Comparison of ENCODE assay signal across 8 cellular contexts in genomic region chr20:53216856-53217576, GRCh38.
A peak's percentile ranks its signal among the peaks of the same experiment; 100 is the strongest.
DNase-seq lines count a peak whose midpoint lies in the region; ATAC-seq and TF ChIP-seq lines count a peak whose summit lies in the region.

No MANE protein-coding gene starts in this region.

- POLR2A ChIA-PET in activated CD8-positive, alpha-beta T cell treated with anti-CD3 and anti-CD28 coated beads, Interleukin-2, amount 10 ng/mL, durations not matched to agents 7 days and 5 days (lab: Charles Lee) = no interaction called here

- ATAC-seq in HG02759 (IDR thresholded peaks at IDR 0.05; ENCODE audit: unreplicated experiment) (peak; percentile 85), GM18520 (IDR thresholded peaks at IDR 0.05; ENCODE audit: unreplicated experiment) (no peak)
- peak; percentile 89 for ATAC-seq in activated CD8-positive, alpha-beta T cell treated with anti-CD3 and anti-CD28 coated beads, Interleukin-2, amount 10 ng/mL, durations not matched to agents 7 days and 5 days

- CTCF ChIA-PET in activated CD8-positive, alpha-beta T cell treated with anti-CD3 and anti-CD28 coated beads, Interleukin-2, amount 10 ng/mL, durations not matched to agents 7 days and 5 days (lab: Charles Lee) = interaction anchor here (0.8 to 2.1 kb wide), 13 partner anchors 9 to 905 kb away, joined by 3 to 9 read pairs (median 4); no protein-coding TSS in a partner anchor

- H3K4me1 Mint-ChIP-seq in activated CD8-positive, alpha-beta T cell treated with anti-CD3 and anti-CD28 coated beads, Interleukin-2, amount 10 ng/mL, durations not matched to agents 7 days and 5 days (ENCODE audit: low read depth) = peaks cover 20% of the 10 kb centered on the region
- peaks cover 25% of the 10 kb centered on the region for H3K4me1 Mint-ChIP-seq in mesothelial cell of epicardium

- peak overlapping the region; percentile 22 for H3K27ac Mint-ChIP-seq in activated CD8-positive, alpha-beta T cell treated with anti-CD3 and anti-CD28 coated beads, Interleukin-2, amount 10 ng/mL, durations not matched to agents 7 days and 5 days
- no peak overlapping the region for H3K27ac Mint-ChIP-seq in mesothelial cell of epicardium

- H3K4me3 Mint-ChIP-seq in activated CD8-positive, alpha-beta T cell treated with anti-CD3 and anti-CD28 coated beads, Interleukin-2, amount 10 ng/mL, durations not matched to agents 7 days and 5 days = no peak overlapping the region
- H3K4me3 Mint-ChIP-seq in mesothelial cell of epicardium = peak overlapping the region; percentile 46

- in situ Hi-C loops in G401 (cut with HindIII; ENCODE audit: low sequenced_read_pairs) = no loop called here

- H3K9me3 Mint-ChIP-seq in activated CD8-positive, alpha-beta T cell treated with anti-CD3 and anti-CD28 coated beads, Interleukin-2, amount 10 ng/mL, durations not matched to agents 7 days and 5 days (ENCODE audit: insufficient read depth) = no peaks in the 10 kb centered on the region
- peaks cover 10% of the 10 kb centered on the region for H3K9me3 Mint-ChIP-seq in mesothelial cell of epicardium

- H3K27me3 Mint-ChIP-seq in activated CD8-positive, alpha-beta T cell treated with anti-CD3 and anti-CD28 coated beads, Interleukin-2, amount 10 ng/mL, durations not matched to agents 7 days and 5 days (ENCODE audit: low read depth) = peaks cover 8% of the 10 kb centered on the region
- peaks cover 6% of the 10 kb centered on the region for H3K27me3 Mint-ChIP-seq in mesothelial cell of epicardium (ENCODE audit: low read depth)

- H3K36me3 Mint-ChIP-seq in activated CD8-positive, alpha-beta T cell treated with anti-CD3 and anti-CD28 coated beads, Interleukin-2, amount 10 ng/mL, durations not matched to agents 7 days and 5 days (ENCODE audit: low read depth) = no peaks in the 10 kb centered on the region
- H3K36me3 Mint-ChIP-seq in mesothelial cell of epicardium = peaks cover 9% of the 10 kb centered on the region

- peak; percentile 91 for TF ChIP-seq CTCF in mesothelial cell of epicardium (IDR thresholded peaks at IDR 0.05; ENCODE audit: unreplicated experiment)

- DNase-seq in G401 (ENCODE audit: low spot score) = peak; percentile 46
- peak; percentile 34 for DNase-seq in NCI-H2196 treated with DMSO at 0.1 percent for 48 hours (lab: John Stamatoyannopoulos, UW; ENCODE audit: unreplicated experiment)
- peak; percentile 81 for DNase-seq in activated CD8-positive, alpha-beta T cell treated with anti-CD3 and anti-CD28 coated beads, Interleukin-2, amount 10 ng/mL, durations not matched to agents 7 days and 5 days
- peak; percentile 72 for DNase-seq in effector CD8-positive, alpha-beta T cell (lab: John Stamatoyannopoulos, UW)
- DNase-seq in mesothelial cell of epicardium (ENCODE audit: low spot score in 2 of 2, unreplicated experiment in 2 of 2) = peak; percentile 77 to 90
- DNase-seq in stimulated activated CD8-positive, alpha-beta memory T cell treated with anti-CD3 and anti-CD28 coated beads, Interleukin-4, amount 100 ng/mL, for 4 hours (ENCODE audit: low read depth in 2 of 2, low spot score in 1 of 2) = peak; percentile 51 to 72
